30 cellular contexts compared by ENCODE assay signal in the genomic region with DNA sequence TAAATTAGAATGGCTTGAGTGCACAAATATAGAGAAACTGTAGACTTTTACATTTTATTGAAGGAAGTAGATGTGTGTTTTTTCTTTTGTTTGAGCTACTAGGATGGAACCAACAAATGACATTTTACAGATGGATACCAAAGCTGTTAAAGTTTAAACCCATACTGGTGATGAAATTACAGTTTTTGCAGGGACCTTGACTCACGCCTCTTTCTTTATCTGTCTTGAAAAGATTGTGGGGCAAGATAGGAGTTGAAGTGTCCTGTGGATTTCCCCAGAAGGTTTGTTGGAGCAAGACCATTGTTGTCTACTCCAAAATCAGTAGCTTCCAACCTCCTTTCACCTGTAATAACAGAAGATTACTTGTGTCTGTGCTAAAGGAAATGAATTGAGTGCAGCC. TPM values are rescaled to one million over a fixed set of nuclear protein-coding genes. Genes with fewer than 3 reads are reported as not detected.
DNase-seq lines count a peak whose midpoint lies in the region; ATAC-seq and TF ChIP-seq lines count a peak whose summit lies in the region.
"Had no signal": no experiment of that assay in that cellular context is flagged by ENCODE, and none has a peak within 500 bp of the region (broad histone marks: within the 10 kb centered on the region; RNA-seq: fewer than 3 reads in every experiment).

No MANE protein-coding gene starts in this region.

- H3K79me2 ChIP-seq in GM23338 (replicated peaks; ENCODE audit: insufficient read depth), result no peaks in the 10 kb centered on the region
- H3K79me2 ChIP-seq in osteoblast (ENCODE audit: insufficient read depth, low read length), result no peaks in the 10 kb centered on the region

- H3K36me3 Mint-ChIP-seq in GM23338 (ENCODE audit: low read depth), result 0 out of 3 replicates have a peak, but pooled peaks cover 2% of the 10 kb centered on the region
- H3K36me3 Mint-ChIP-seq in activated T-helper 1 cell treated with anti-CD3 and anti-CD28 coated beads, Interleukin-12 subunit alpha, Interleukin-12 subunit beta, Interleukin-2, Interleukin-4 antibody, amounts not matched to agents 30 ng/mL and 10 ng/mL and 1 ng/mL, durations not matched to agents 14 hours and 24 hours and 36 hours (ENCODE audit: low read depth), result no peaks in the 10 kb centered on the region
- H3K36me3 Mint-ChIP-seq in CD8-positive, alpha-beta T cell, result peaks cover 3% of the 10 kb centered on the region
- H3K36me3 Mint-ChIP-seq: mesothelial cell of epicardium, naive B cell had no signal

- H3K4me1 ChIP-seq in GM23338 (ENCODE audit: insufficient read depth) (peaks cover 65% of the 10 kb centered on the region), RWPE2 (ENCODE audit: insufficient read depth, poor library complexity, severe bottlenecking) (peaks cover 40% of the 10 kb centered on the region), osteoblast (ENCODE audit: insufficient read depth, low read length) (peaks cover 17% of the 10 kb centered on the region), heart left ventricle (peaks cover 0 to 13% (median 0%) of the 10 kb centered on the region in 12 donors)
- H3K4me1 ChIP-seq in CD8-positive, alpha-beta T cell (ENCODE audit: insufficient read depth, low read length), result peaks cover 5% of the 10 kb centered on the region
- H3K4me1 ChIP-seq: psoas muscle had no signal

- no peak overlapping the region for H3K4me3 Mint-ChIP-seq in GM23338
- H3K4me3 Mint-ChIP-seq in activated T-helper 1 cell treated with anti-CD3 and anti-CD28 coated beads, Interleukin-12 subunit alpha, Interleukin-12 subunit beta, Interleukin-2, Interleukin-4 antibody, amounts not matched to agents 30 ng/mL and 10 ng/mL and 1 ng/mL, durations not matched to agents 14 hours and 24 hours and 36 hours, result no peak overlapping the region
- H3K4me3 Mint-ChIP-seq in CD8-positive, alpha-beta T cell, result no peak overlapping the region
- H3K4me3 Mint-ChIP-seq: activated naive CD4-positive, alpha-beta T cell treated with anti-CD3 and anti-CD28 coated beads for 36 hours; activated T-cell treated with anti-CD3 and anti-CD28 coated beads, Interleukin-2, amount 50 U/mL, for 72 hours; mesothelial cell of epicardium; naive B cell; stimulated activated effector memory CD8-positive, alpha-beta T cell treated with anti-CD3 and anti-CD28 coated beads, Interleukin-12 subunit alpha, Interleukin-12 subunit beta, amount 100 ng/mL, for 72 hours had no signal

- H3K27ac ChIP-seq in GM23338 (ENCODE audit: low read depth) (no peak overlapping the region), RWPE2 (ENCODE audit: poor library complexity, severe bottlenecking) (peak overlapping the region; percentile 54), osteoblast (ENCODE audit: low read depth, low read length) (no peak overlapping the region), heart left ventricle (no peak overlapping the region)
- H3K27ac ChIP-seq in CD8-positive, alpha-beta T cell (ENCODE audit: low read depth, low read length), result no peak overlapping the region
- H3K27ac ChIP-seq: adrenal gland; BLaER1 treated with 17β-estradiol and CSF1 and Interleukin-3, amounts not matched to agents 10 nM and 100 nM; body of pancreas; dorsolateral prefrontal cortex; psoas muscle; tibial nerve had no signal

- peaks cover 7% of the 10 kb centered on the region for H3K27me3 Mint-ChIP-seq in GM23338 (ENCODE audit: insufficient read depth, low read depth, poor library complexity)
- H3K27me3 Mint-ChIP-seq in activated T-helper 1 cell treated with anti-CD3 and anti-CD28 coated beads, Interleukin-12 subunit alpha, Interleukin-12 subunit beta, Interleukin-2, Interleukin-4 antibody, amounts not matched to agents 30 ng/mL and 10 ng/mL and 1 ng/mL, durations not matched to agents 14 hours and 24 hours and 36 hours (ENCODE audit: insufficient read depth), result peaks cover 3% of the 10 kb centered on the region
- H3K27me3 Mint-ChIP-seq in CD8-positive, alpha-beta T cell (ENCODE audit: low read depth), result no peaks in the 10 kb centered on the region

- no peaks in the 10 kb centered on the region for H3K9me3 Mint-ChIP-seq in GM23338
- H3K9me3 Mint-ChIP-seq in activated T-helper 1 cell treated with anti-CD3 and anti-CD28 coated beads, Interleukin-12 subunit alpha, Interleukin-12 subunit beta, Interleukin-2, Interleukin-4 antibody, amounts not matched to agents 30 ng/mL and 10 ng/mL and 1 ng/mL, durations not matched to agents 14 hours and 24 hours and 36 hours, result no peaks in the 10 kb centered on the region
- no peaks in the 10 kb centered on the region for H3K9me3 Mint-ChIP-seq in CD8-positive, alpha-beta T cell
- H3K9me3 Mint-ChIP-seq: activated naive CD4-positive, alpha-beta T cell treated with anti-CD3 and anti-CD28 coated beads for 36 hours; activated T-cell treated with anti-CD3 and anti-CD28 coated beads, Interleukin-2, amount 50 U/mL, for 72 hours had no signal

- H3K27ac Mint-ChIP-seq in GM23338, result no peak overlapping the region
- H3K27ac Mint-ChIP-seq in activated T-helper 1 cell treated with anti-CD3 and anti-CD28 coated beads, Interleukin-12 subunit alpha, Interleukin-12 subunit beta, Interleukin-2, Interleukin-4 antibody, amounts not matched to agents 30 ng/mL and 10 ng/mL and 1 ng/mL, durations not matched to agents 14 hours and 24 hours and 36 hours, result no peak overlapping the region
- no peak overlapping the region for H3K27ac Mint-ChIP-seq in CD8-positive, alpha-beta T cell
- H3K27ac Mint-ChIP-seq: activated naive CD4-positive, alpha-beta T cell treated with anti-CD3 and anti-CD28 coated beads for 36 hours; activated T-cell treated with anti-CD3 and anti-CD28 coated beads, Interleukin-2, amount 50 U/mL, for 72 hours; mesothelial cell of epicardium; naive B cell; stimulated activated effector memory CD8-positive, alpha-beta T cell treated with anti-CD3 and anti-CD28 coated beads, Interleukin-12 subunit alpha, Interleukin-12 subunit beta, amount 100 ng/mL, for 72 hours had no signal

- H3F3A ChIP-seq in GM23338 (replicated peaks; ENCODE audit: low read depth), result no peaks in the 10 kb centered on the region; the same call in 1 of the 2 replicates

- CTCF ChIA-PET in CD8-positive, alpha-beta T cell (lab: Charles Lee), result interaction anchor here (0.9 kb wide), 1 partner anchor 9 kb away, joined by 3 read pairs; no protein-coding TSS in a partner anchor

- H3K27me3 ChIP-seq in GM23338 (ENCODE audit: insufficient read depth) (no peaks in the 10 kb centered on the region), RWPE2 (ENCODE audit: insufficient read depth, poor library complexity, severe bottlenecking) (no peaks in the 10 kb centered on the region), osteoblast (ENCODE audit: insufficient read depth, low read length) (no peaks in the 10 kb centered on the region), heart left ventricle (no peaks in the 10 kb centered on the region)
- no peaks in the 10 kb centered on the region for H3K27me3 ChIP-seq in CD8-positive, alpha-beta T cell (ENCODE audit: insufficient read depth, low read length)
- H3K27me3 ChIP-seq: adrenal gland, body of pancreas, tibial nerve had no signal

- peaks cover 49% of the 10 kb centered on the region for H3K4me1 Mint-ChIP-seq in GM23338
- peaks cover 20% of the 10 kb centered on the region for H3K4me1 Mint-ChIP-seq in activated T-helper 1 cell treated with anti-CD3 and anti-CD28 coated beads, Interleukin-12 subunit alpha, Interleukin-12 subunit beta, Interleukin-2, Interleukin-4 antibody, amounts not matched to agents 30 ng/mL and 10 ng/mL and 1 ng/mL, durations not matched to agents 14 hours and 24 hours and 36 hours (ENCODE audit: low read depth)
- peaks cover 16% of the 10 kb centered on the region for H3K4me1 Mint-ChIP-seq in CD8-positive, alpha-beta T cell (ENCODE audit: low read depth)

- peak overlapping the region; percentile 30 for H3K4me2 ChIP-seq in GM23338
- H3K4me2 ChIP-seq in osteoblast (ENCODE audit: insufficient read depth, low read length), result no peak overlapping the region
- H3K4me2 ChIP-seq: BLaER1 treated with 17β-estradiol and CSF1 and Interleukin-3, amounts not matched to agents 10 nM and 100 nM; SK-N-SH had no signal

- ATAC-seq in GM23338 (no peak), RWPE2 (ENCODE audit: low read depth) (no peak), heart left ventricle (no peak)
- ATAC-seq in CD8-positive, alpha-beta T cell, result no peak
- ATAC-seq: activated T-cell treated with anti-CD3 and anti-CD28 coated beads, Interleukin-2, amount 50 U/mL, for 72 hours; body of pancreas; psoas muscle; stimulated activated effector memory CD8-positive, alpha-beta T cell treated with anti-CD3 and anti-CD28 coated beads, Interleukin-12 subunit alpha, Interleukin-12 subunit beta, amount 100 ng/mL, for 72 hours had no signal

- DNase-seq in GM23338 (ENCODE audit: low spot score) (no peak), RWPE2 (ENCODE audit: low spot score) (no peak), fibroblast of villous mesenchyme (ENCODE audit: low read depth) (peak; percentile 40), osteoblast (ENCODE audit: insufficient read length, low spot score, missing footprints) (no peak), heart left ventricle (no peak)
- DNase-seq in activated T-helper 1 cell treated with anti-CD3 and anti-CD28 coated beads, Interleukin-12 subunit alpha, Interleukin-12 subunit beta, Interleukin-2, Interleukin-4 antibody, amounts not matched to agents 30 ng/mL and 10 ng/mL and 1 ng/mL, durations not matched to agents 14 hours and 24 hours and 36 hours (ENCODE audit: low spot score), result no peak
- DNase-seq in CD8-positive, alpha-beta T cell, result no peak
- DNase-seq: activated CD4-positive, alpha-beta T cell treated with anti-CD3 and anti-CD28 coated beads, Interleukin-2, amount 50 U/mL, for 48 hours; activated CD4-positive, CD25-positive, alpha-beta regulatory T cell treated with anti-CD3 and anti-CD28 coated beads, Interleukin-2, amount 50 U/mL, for 72 hours; activated naive CD4-positive, alpha-beta T cell treated with anti-CD3 and anti-CD28 coated beads for 36 hours; activated T-cell treated with anti-CD3 and anti-CD28 coated beads, Interleukin-2, amount 50 U/mL, for 72 hours; body of pancreas; Caco-2; cerebellar nuclear complex; dorsolateral prefrontal cortex; left ventricle myocardium superior; naive B cell; NCI-H1048; NCI-H1694; NCI-H446 treated with DMSO at 0.1 percent for 48 hours; NCI-H82; nucleus accumbens; psoas muscle; SK-N-SH had no signal

- H2AFZ ChIP-seq in GM23338, result no peak overlapping the region
- H2AFZ ChIP-seq in osteoblast (ENCODE audit: low read length), result peak overlapping the region; percentile 28

- no peak for TF ChIP-seq POLR2A in heart left ventricle (IDR thresholded peaks at IDR 0.05)

- H3K4me3 ChIP-seq in GM23338 (no peak overlapping the region), RWPE2 (ENCODE audit: severe bottlenecking) (no peak overlapping the region), fibroblast of villous mesenchyme (ENCODE audit: low read depth, low read length) (no peak overlapping the region), osteoblast (ENCODE audit: insufficient read depth, low read length) (no peak overlapping the region), heart left ventricle (no peak overlapping the region)
- H3K4me3 ChIP-seq in CD8-positive, alpha-beta T cell (ENCODE audit: low read depth, low read length), result no peak overlapping the region
- H3K4me3 ChIP-seq: adrenal gland; BLaER1 treated with 17β-estradiol and CSF1 and Interleukin-3, amounts not matched to agents 10 nM and 100 nM; body of pancreas; dorsolateral prefrontal cortex; psoas muscle; tibial nerve had no signal

- intact Hi-C loops in activated T-helper 1 cell treated with anti-CD3 and anti-CD28 coated beads, Interleukin-12 subunit alpha, Interleukin-12 subunit beta, Interleukin-2, Interleukin-4 antibody, amounts not matched to agents 30 ng/mL and 10 ng/mL and 1 ng/mL, durations not matched to agents 14 hours and 24 hours and 36 hours (cut with micrococcal nuclease), result no loop called here
- intact Hi-C loops in CD8-positive, alpha-beta T cell (cut with DNase I, micrococcal nuclease), result no loop called here
- intact Hi-C loops in heart left ventricle (cut with DNase I), result loop anchor here in 1 of 10 donors (5.0 kb wide), 1 partner anchor 40 kb away; no protein-coding TSS in a partner anchor

- H4K20me1 ChIP-seq in GM23338 (replicated peaks; ENCODE audit: insufficient read depth) (no peaks in the 10 kb centered on the region), osteoblast (ENCODE audit: insufficient read depth, low read length) (no peaks in the 10 kb centered on the region)
- H4K20me1 ChIP-seq: BLaER1 treated with 17β-estradiol and CSF1 and Interleukin-3, amounts not matched to agents 10 nM and 100 nM had no signal

- TF ChIP-seq CTCF in GM23338 (conservative IDR thresholded peaks at IDR 0.05; ENCODE audit: low read depth in 2 of 2), result no peak
- TF ChIP-seq CTCF in RWPE2 (IDR thresholded peaks at IDR 0.05; ENCODE audit: poor library complexity, severe bottlenecking), result no peak
- TF ChIP-seq CTCF in fibroblast of villous mesenchyme (IDR thresholded peaks at IDR 0.05; ENCODE audit: insufficient read depth, low read depth, low read length), result no peak
- no peak for TF ChIP-seq CTCF in osteoblast (IDR thresholded peaks at IDR 0.05; ENCODE audit: extremely low read depth, low read depth, low read length)
- no peak for TF ChIP-seq CTCF in CD8-positive, alpha-beta T cell (IDR thresholded peaks at IDR 0.05)
- TF ChIP-seq CTCF in heart left ventricle (IDR thresholded peaks at IDR 0.05), result no peak

- no peaks in the 10 kb centered on the region for H3K9me2 ChIP-seq in GM23338 (ENCODE audit: insufficient read depth)
- H3K9me2 ChIP-seq: SK-N-SH had no signal

- WGBS in heart left ventricle, 4 donors, result 73 to 87% (median 78%) methylated on average over 1 of the region's 1 CpG

- H3K36me3 ChIP-seq in GM23338 (ENCODE audit: insufficient read depth) (no peaks in the 10 kb centered on the region), RWPE2 (ENCODE audit: low read depth) (no peaks in the 10 kb centered on the region), osteoblast (ENCODE audit: insufficient read depth, low read length) (no peaks in the 10 kb centered on the region), heart left ventricle (no peaks in the 10 kb centered on the region)
- no peaks in the 10 kb centered on the region for H3K36me3 ChIP-seq in CD8-positive, alpha-beta T cell (ENCODE audit: insufficient read depth, low read length)
- H3K36me3 ChIP-seq: adrenal gland; BLaER1 treated with 17β-estradiol and CSF1 and Interleukin-3, amounts not matched to agents 10 nM and 100 nM; tibial nerve had no signal

- POLR2A ChIA-PET in CD8-positive, alpha-beta T cell (lab: Charles Lee), result no interaction called here

- H3K9me3 ChIP-seq in RWPE2 (ENCODE audit: severe bottlenecking), result no peaks in the 10 kb centered on the region
- H3K9me3 ChIP-seq in osteoblast (ENCODE audit: low read depth, low read length), result no peaks in the 10 kb centered on the region
- H3K9me3 ChIP-seq in CD8-positive, alpha-beta T cell (ENCODE audit: low read length), result no peaks in the 10 kb centered on the region
- H3K9me3 ChIP-seq in heart left ventricle, result no peaks in the 10 kb centered on the region
- H3K9me3 ChIP-seq: adrenal gland; BLaER1 treated with 17β-estradiol and CSF1 and Interleukin-3, amounts not matched to agents 10 nM and 100 nM; body of pancreas; Caco-2; psoas muscle; SK-N-SH; tibial nerve had no signal

RNA-seq across cellular contexts. Expression of a gene that starts 4.0 kb away (rescaled TPM):
- 2.1 and 6.8 TPM in 2 replicates for total RNA-seq in GM23338 (2014; rRNA removed; shearing (Covaris generic))
- 8.1 and 10.5 TPM in 2 replicates for polyA plus RNA-seq in GM23338 (2016; fragmentation: Nextera tagmentation; extraction: Ambion mirVana)
- 1.3 and 1.6 TPM in 2 replicates for total RNA-seq in fibroblast of villous mesenchyme
- total RNA-seq in osteoblast, result 2.2 and 3.5 TPM in 2 replicates
- total RNA-seq in activated T-helper 1 cell treated with anti-CD3 and anti-CD28 coated beads, Interleukin-12 subunit alpha, Interleukin-12 subunit beta, Interleukin-2, Interleukin-4 antibody, amounts not matched to agents 30 ng/mL and 10 ng/mL and 1 ng/mL, durations not matched to agents 14 hours and 24 hours and 36 hours, result 4.0 and 7.0 TPM in 2 replicates
- 1 to 10 TPM; 4.8 TPM for total RNA-seq in CD8-positive, alpha-beta T cell
- 10 to 100 TPM in 4 of 9 donors, 1 to 10 TPM in 5; 1.4 to 14.7 (median 8.4) TPM for total RNA-seq in heart left ventricle
- 1 to 10 TPM; 5.0 to 5.3 TPM for polyA plus RNA-seq in heart left ventricle
- total RNA-seq: G401 had no signal

RNA-seq across cellular contexts. Expression of a gene that starts 47.0 kb away (rescaled TPM):
- total RNA-seq in GM23338 (2014; rRNA removed; shearing (Covaris generic)), result 12.5 and 12.7 TPM in 2 replicates
- polyA plus RNA-seq in GM23338 (2016; fragmentation: Nextera tagmentation; extraction: Ambion mirVana) (7.0 and 8.7 TPM in 2 replicates), heart left ventricle (100 to 1,000 TPM in 1 of 2 donors, 1 to 10 TPM in 1; 9.9 to 113 TPM)
- total RNA-seq in fibroblast of villous mesenchyme (8.4 and 10.4 TPM in 2 replicates), osteoblast (2.2 and 3.5 TPM in 2 replicates), heart left ventricle (10 to 100 TPM; 19.9 to 50.3 (median 38.0) TPM)
- 5.2 and 5.9 TPM in 2 replicates for total RNA-seq in activated T-helper 1 cell treated with anti-CD3 and anti-CD28 coated beads, Interleukin-12 subunit alpha, Interleukin-12 subunit beta, Interleukin-2, Interleukin-4 antibody, amounts not matched to agents 30 ng/mL and 10 ng/mL and 1 ng/mL, durations not matched to agents 14 hours and 24 hours and 36 hours
- total RNA-seq in CD8-positive, alpha-beta T cell, result 1 to 10 TPM; 7.7 to 9.7 TPM
- total RNA-seq: G401 had no signal
